In the genomic region with DNA sequence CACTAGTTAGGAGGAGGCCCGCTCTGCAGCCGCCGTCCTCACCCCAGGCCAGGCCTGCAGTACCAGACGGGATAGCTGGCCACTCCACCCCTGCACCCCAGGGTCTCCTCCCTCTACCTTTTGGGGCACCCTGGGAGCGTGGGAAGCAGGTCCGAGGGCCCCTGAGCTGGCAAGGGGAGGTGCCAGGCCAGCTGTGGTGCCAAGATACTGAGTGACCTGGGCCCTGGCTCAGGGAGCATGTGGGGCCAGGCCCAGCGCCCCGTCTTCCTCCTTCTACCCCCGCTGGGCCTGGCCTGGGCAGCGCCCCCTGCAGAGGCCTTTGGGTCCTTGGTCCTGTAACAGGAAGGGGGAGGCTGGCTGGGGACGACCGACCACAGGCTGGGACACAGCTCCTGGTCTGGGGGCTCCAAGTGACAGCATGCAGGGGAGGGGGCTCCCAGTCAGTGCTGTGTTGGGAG, we compare ENCODE assay signal across 1 cellular context.
TF ChIP-seq lines count a peak whose summit lies in the region.

No MANE protein-coding gene starts in this region.

TF ChIP-seq in IMR-90, 13 proteins besides CTCF, POLR2A, EP300 and RAD21:
- TF ChIP-seq CEBPB (IDR thresholded peaks at IDR 0.05; ENCODE audit: low read depth, low read length): no peak
- TF ChIP-seq, protein P1, sequence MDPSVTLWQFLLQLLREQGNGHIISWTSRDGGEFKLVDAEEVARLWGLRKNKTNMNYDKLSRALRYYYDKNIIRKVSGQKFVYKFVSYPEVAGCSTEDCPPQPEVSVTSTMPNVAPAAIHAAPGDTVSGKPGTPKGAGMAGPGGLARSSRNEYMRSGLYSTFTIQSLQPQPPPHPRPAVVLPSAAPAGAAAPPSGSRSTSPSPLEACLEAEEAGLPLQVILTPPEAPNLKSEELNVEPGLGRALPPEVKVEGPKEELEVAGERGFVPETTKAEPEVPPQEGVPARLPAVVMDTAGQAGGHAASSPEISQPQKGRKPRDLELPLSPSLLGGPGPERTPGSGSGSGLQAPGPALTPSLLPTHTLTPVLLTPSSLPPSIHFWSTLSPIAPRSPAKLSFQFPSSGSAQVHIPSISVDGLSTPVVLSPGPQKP (IDR thresholded peaks at IDR 0.05; ENCODE audit: borderline replicate concordance, low read depth, low read length): no peak
- no peak for TF ChIP-seq MAFK (IDR thresholded peaks at IDR 0.05; ENCODE audit: low read depth, low read length)
- TF ChIP-seq RFX5 (IDR thresholded peaks at IDR 0.05; ENCODE audit: low read depth, low read length): no peak
- TF ChIP-seq CHD1 (IDR thresholded peaks at IDR 0.05; ENCODE audit: low read depth, low read length): no peak
- no peak for TF ChIP-seq NFE2L2 (IDR thresholded peaks at IDR 0.05; ENCODE audit: low read depth, low read length)
- no peak for TF ChIP-seq MXI1 (IDR thresholded peaks at IDR 0.05; ENCODE audit: borderline replicate concordance, low read depth, low read length)
- TF ChIP-seq BHLHE40 (IDR thresholded peaks at IDR 0.05; ENCODE audit: low read depth, low read length): no peak
- TF ChIP-seq, protein P2, sequence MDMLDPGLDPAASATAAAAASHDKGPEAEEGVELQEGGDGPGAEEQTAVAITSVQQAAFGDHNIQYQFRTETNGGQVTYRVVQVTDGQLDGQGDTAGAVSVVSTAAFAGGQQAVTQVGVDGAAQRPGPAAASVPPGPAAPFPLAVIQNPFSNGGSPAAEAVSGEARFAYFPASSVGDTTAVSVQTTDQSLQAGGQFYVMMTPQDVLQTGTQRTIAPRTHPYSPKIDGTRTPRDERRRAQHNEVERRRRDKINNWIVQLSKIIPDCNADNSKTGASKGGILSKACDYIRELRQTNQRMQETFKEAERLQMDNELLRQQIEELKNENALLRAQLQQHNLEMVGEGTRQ (IDR thresholded peaks at IDR 0.05; ENCODE audit: low read depth, low read length): no peak
